1 cellular context compared by ENCODE assay signal in the genomic region with DNA sequence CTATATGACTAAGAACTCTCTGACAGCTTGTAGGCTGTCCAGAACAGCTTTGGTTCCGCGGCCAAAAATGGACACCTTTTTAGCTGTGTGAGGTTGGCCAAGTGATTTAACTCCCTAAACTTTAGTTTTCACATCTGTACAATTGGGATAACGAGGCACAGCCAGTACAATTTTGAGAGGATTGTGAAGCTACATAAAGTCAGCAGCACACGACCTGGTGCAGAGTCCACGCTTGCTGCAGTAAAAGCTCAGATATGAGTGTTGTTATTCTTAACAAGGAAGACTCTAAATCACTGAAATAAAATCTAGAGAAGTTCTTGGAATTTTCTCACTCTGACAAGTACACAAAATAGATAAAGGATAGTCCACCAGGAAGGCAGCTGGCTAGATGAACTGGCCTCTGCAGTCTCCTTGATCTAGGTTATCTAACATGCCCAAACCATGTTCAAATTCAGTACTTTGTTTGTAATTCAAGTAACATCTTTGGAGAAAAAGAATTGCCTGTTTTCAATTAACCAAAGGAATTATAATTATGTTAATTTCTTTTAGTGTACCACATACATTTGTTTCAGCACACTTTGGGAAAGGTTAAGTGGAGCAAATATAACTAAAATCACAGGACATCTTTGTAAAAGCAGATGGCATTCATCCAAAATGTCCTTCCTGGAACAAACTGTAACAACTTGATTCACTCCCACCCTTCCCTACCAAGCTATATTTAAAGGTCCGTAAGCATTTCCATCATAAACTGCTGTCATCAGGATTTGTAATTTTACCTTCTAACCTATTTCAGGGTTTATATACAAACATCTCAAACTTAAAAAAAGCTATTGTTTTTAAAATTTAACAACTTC.
TF ChIP-seq lines count a peak whose summit lies in the region.

No MANE protein-coding gene starts in this region.

TF ChIP-seq in K562, 482 proteins besides CTCF, POLR2A, EP300 and RAD21 (continued from another document and continues in another):
- TF ChIP-seq, protein P1, sequence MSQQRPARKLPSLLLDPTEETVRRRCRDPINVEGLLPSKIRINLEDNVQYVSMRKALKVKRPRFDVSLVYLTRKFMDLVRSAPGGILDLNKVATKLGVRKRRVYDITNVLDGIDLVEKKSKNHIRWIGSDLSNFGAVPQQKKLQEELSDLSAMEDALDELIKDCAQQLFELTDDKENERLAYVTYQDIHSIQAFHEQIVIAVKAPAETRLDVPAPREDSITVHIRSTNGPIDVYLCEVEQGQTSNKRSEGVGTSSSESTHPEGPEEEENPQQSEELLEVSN (IDR thresholded peaks at IDR 0.05; ENCODE audit: borderline replicate concordance in 1 of 2, extremely low read depth in 1 of 2, insufficient read depth in 1 of 2, insufficient read length in 1 of 2, low read depth in 1 of 2, low read length in 1 of 2, poor library complexity in 1 of 2, severe bottlenecking in 1 of 2), result no peak
- no peak for TF ChIP-seq STAT5B (CRISPR knock-in tag; IDR thresholded peaks at IDR 0.05)
- no peak for TF ChIP-seq TARDBP (IDR thresholded peaks at IDR 0.05)
- TF ChIP-seq, protein P2, sequence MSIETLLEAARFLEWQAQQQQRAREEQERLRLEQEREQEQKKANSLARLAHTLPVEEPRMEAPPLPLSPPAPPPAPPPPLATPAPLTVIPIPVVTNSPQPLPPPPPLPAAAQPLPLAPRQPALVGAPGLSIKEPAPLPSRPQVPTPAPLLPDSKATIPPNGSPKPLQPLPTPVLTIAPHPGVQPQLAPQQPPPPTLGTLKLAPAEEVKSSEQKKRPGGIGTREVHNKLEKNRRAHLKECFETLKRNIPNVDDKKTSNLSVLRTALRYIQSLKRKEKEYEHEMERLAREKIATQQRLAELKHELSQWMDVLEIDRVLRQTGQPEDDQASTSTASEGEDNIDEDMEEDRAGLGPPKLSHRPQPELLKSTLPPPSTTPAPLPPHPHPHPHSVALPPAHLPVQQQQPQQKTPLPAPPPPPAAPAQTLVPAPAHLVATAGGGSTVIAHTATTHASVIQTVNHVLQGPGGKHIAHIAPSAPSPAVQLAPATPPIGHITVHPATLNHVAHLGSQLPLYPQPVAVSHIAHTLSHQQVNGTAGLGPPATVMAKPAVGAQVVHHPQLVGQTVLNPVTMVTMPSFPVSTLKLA (conservative IDR thresholded peaks at IDR 0.05), result 0 out of 4 replicates have a peak, but pooled peaks of 1 of the 2 experiments have one; percentile 32
- no peak for TF ChIP-seq HSF4 (CRISPR knock-in tag; IDR thresholded peaks at IDR 0.05; ENCODE audit: borderline replicate concordance)
- TF ChIP-seq CTBP1 (IDR thresholded peaks at IDR 0.05; ENCODE audit: borderline replicate concordance), result peak; percentile 21; the same call in 1 of the 2 replicates
- TF ChIP-seq ATF7 (IDR thresholded peaks at IDR 0.05), result peak; percentile 18; the same call in 1 of the 2 replicates
- no peak for TF ChIP-seq CSDE1 (IDR thresholded peaks at IDR 0.05)
- no peak for TF ChIP-seq ZNF347 (CRISPR knock-in tag; IDR thresholded peaks at IDR 0.05; ENCODE audit: low read depth)
- no peak for TF ChIP-seq ZNF584 (CRISPR knock-in tag; IDR thresholded peaks at IDR 0.05; ENCODE audit: low read depth)
- TF ChIP-seq POU5F1 (IDR thresholded peaks at IDR 0.05; ENCODE audit: borderline replicate concordance, low read depth, low read length, partially characterized antibody), result no peak
- TF ChIP-seq CBX5 (IDR thresholded peaks at IDR 0.05; ENCODE audit: borderline replicate concordance, low read depth), result no peak
- TF ChIP-seq SLC30A9 (CRISPR knock-in tag; IDR thresholded peaks at IDR 0.05), result no peak
- TF ChIP-seq, protein P3, sequence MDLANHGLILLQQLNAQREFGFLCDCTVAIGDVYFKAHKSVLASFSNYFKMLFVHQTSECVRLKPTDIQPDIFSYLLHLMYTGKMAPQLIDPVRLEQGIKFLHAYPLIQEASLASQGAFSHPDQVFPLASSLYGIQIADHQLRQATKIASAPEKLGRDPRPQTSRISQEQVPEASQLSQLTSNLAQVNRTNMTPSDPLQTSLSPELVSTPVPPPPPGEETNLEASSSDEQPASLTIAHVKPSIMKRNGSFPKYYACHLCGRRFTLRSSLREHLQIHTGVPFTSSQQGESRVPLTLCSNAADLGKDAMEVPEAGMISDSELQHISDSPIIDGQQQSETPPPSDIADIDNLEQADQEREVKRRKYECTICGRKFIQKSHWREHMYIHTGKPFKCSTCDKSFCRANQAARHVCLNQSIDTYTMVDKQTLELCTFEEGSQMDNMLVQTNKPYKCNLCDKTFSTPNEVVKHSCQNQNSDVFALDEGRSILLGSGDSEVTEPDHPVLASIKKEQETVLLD (IDR thresholded peaks at IDR 0.05), result no peak
- peak; percentile 52 for TF ChIP-seq CBFA2T2 (conservative IDR thresholded peaks at IDR 0.05)
- TF ChIP-seq, protein P4, sequence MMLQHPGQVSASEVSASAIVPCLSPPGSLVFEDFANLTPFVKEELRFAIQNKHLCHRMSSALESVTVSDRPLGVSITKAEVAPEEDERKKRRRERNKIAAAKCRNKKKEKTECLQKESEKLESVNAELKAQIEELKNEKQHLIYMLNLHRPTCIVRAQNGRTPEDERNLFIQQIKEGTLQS (IDR thresholded peaks at IDR 0.05), result no peak
- TF ChIP-seq, protein P4 (CRISPR knock-in tag; conservative IDR thresholded peaks at IDR 0.05), result no peak
- TF ChIP-seq ARID1B (IDR thresholded peaks at IDR 0.05), result peak; percentile 75; the same call in 1 of the 2 replicates
- TF ChIP-seq ERF (CRISPR knock-in tag; IDR thresholded peaks at IDR 0.05), result no peak
- TF ChIP-seq, protein P5, sequence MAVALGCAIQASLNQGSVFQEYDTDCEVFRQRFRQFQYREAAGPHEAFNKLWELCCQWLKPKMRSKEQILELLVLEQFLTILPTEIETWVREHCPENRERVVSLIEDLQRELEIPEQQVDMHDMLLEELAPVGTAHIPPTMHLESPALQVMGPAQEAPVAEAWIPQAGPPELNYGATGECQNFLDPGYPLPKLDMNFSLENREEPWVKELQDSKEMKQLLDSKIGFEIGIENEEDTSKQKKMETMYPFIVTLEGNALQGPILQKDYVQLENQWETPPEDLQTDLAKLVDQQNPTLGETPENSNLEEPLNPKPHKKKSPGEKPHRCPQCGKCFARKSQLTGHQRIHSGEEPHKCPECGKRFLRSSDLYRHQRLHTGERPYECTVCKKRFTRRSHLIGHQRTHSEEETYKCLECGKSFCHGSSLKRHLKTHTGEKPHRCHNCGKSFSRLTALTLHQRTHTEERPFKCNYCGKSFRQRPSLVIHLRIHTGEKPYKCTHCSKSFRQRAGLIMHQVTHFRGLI (CRISPR knock-in tag; IDR thresholded peaks at IDR 0.05), result no peak
- no peak for TF ChIP-seq HMGN3 (IDR thresholded peaks at IDR 0.05; ENCODE audit: borderline replicate concordance, extremely low read depth, insufficient read length, low read depth, low read length)
- TF ChIP-seq, protein P6, sequence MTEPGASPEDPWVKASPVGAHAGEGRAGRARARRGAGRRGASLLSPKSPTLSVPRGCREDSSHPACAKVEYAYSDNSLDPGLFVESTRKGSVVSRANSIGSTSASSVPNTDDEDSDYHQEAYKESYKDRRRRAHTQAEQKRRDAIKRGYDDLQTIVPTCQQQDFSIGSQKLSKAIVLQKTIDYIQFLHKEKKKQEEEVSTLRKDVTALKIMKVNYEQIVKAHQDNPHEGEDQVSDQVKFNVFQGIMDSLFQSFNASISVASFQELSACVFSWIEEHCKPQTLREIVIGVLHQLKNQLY (CRISPR knock-in tag; conservative IDR thresholded peaks at IDR 0.05), result no peak
- TF ChIP-seq IFI16 (CRISPR knock-in tag; IDR thresholded peaks at IDR 0.05), result no peak
- TF ChIP-seq HMG20B (CRISPR knock-in tag; IDR thresholded peaks at IDR 0.05), result no peak
- no peak for TF ChIP-seq TCF7L2 (IDR thresholded peaks at IDR 0.05; ENCODE audit: low read depth, low read length)
- no peak for TF ChIP-seq ZKSCAN1 (IDR thresholded peaks at IDR 0.05; ENCODE audit: low read depth, low read length)
- TF ChIP-seq RCOR1 (IDR thresholded peaks at IDR 0.05; ENCODE audit: borderline replicate concordance in 1 of 2, low read depth in 2 of 2, low read length in 2 of 2), result peak in 1 of 2 experiments; percentile 83; a peak in 2 of 4 replicates
- no peak for TF ChIP-seq CCAR2 (IDR thresholded peaks at IDR 0.05; ENCODE audit: low read depth, low read length)
- TF ChIP-seq ZNF436 (CRISPR knock-in tag; IDR thresholded peaks at IDR 0.05), result no peak
- no peak for TF ChIP-seq ZNF507 (tag; conservative IDR thresholded peaks at IDR 0.05)
- no peak for TF ChIP-seq ZNF561 (CRISPR knock-in tag; conservative IDR thresholded peaks at IDR 0.05)
- TF ChIP-seq NFIC (IDR thresholded peaks at IDR 0.05), result peak; percentile 61
- TF ChIP-seq, protein P7, sequence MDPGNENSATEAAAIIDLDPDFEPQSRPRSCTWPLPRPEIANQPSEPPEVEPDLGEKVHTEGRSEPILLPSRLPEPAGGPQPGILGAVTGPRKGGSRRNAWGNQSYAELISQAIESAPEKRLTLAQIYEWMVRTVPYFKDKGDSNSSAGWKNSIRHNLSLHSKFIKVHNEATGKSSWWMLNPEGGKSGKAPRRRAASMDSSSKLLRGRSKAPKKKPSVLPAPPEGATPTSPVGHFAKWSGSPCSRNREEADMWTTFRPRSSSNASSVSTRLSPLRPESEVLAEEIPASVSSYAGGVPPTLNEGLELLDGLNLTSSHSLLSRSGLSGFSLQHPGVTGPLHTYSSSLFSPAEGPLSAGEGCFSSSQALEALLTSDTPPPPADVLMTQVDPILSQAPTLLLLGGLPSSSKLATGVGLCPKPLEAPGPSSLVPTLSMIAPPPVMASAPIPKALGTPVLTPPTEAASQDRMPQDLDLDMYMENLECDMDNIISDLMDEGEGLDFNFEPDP (CRISPR knock-in tag; IDR thresholded peaks at IDR 0.05), result no peak
- TF ChIP-seq, protein P8, sequence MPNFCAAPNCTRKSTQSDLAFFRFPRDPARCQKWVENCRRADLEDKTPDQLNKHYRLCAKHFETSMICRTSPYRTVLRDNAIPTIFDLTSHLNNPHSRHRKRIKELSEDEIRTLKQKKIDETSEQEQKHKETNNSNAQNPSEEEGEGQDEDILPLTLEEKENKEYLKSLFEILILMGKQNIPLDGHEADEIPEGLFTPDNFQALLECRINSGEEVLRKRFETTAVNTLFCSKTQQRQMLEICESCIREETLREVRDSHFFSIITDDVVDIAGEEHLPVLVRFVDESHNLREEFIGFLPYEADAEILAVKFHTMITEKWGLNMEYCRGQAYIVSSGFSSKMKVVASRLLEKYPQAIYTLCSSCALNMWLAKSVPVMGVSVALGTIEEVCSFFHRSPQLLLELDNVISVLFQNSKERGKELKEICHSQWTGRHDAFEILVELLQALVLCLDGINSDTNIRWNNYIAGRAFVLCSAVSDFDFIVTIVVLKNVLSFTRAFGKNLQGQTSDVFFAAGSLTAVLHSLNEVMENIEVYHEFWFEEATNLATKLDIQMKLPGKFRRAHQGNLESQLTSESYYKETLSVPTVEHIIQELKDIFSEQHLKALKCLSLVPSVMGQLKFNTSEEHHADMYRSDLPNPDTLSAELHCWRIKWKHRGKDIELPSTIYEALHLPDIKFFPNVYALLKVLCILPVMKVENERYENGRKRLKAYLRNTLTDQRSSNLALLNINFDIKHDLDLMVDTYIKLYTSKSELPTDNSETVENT (CRISPR knock-in tag; IDR thresholded peaks at IDR 0.05), result no peak
- no peak for TF ChIP-seq KAT8 (IDR thresholded peaks at IDR 0.05; ENCODE audit: low read depth)
- no peak for TF ChIP-seq HDGF (IDR thresholded peaks at IDR 0.05)
- TF ChIP-seq, protein P9, sequence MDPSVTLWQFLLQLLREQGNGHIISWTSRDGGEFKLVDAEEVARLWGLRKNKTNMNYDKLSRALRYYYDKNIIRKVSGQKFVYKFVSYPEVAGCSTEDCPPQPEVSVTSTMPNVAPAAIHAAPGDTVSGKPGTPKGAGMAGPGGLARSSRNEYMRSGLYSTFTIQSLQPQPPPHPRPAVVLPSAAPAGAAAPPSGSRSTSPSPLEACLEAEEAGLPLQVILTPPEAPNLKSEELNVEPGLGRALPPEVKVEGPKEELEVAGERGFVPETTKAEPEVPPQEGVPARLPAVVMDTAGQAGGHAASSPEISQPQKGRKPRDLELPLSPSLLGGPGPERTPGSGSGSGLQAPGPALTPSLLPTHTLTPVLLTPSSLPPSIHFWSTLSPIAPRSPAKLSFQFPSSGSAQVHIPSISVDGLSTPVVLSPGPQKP (CRISPR knock-in tag; IDR thresholded peaks at IDR 0.05), result no peak
- TF ChIP-seq, protein P10, sequence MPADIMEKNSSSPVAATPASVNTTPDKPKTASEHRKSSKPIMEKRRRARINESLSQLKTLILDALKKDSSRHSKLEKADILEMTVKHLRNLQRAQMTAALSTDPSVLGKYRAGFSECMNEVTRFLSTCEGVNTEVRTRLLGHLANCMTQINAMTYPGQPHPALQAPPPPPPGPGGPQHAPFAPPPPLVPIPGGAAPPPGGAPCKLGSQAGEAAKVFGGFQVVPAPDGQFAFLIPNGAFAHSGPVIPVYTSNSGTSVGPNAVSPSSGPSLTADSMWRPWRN (IDR thresholded peaks at IDR 0.05; ENCODE audit: low read depth), result no peak
- TF ChIP-seq NEUROD1 (IDR thresholded peaks at IDR 0.05; ENCODE audit: borderline replicate concordance, low read depth, low read length, partially characterized antibody), result no peak
- 0 out of 2 replicates have a peak, but pooled peaks have one; percentile 10 for TF ChIP-seq SMAD4 (CRISPR knock-in tag; conservative IDR thresholded peaks at IDR 0.05)
- no peak for TF ChIP-seq ZNF75A (CRISPR knock-in tag; IDR thresholded peaks at IDR 0.05)
- no peak for TF ChIP-seq ZNF644 (tag; IDR thresholded peaks at IDR 0.05; ENCODE audit: low read depth)
- no peak for TF ChIP-seq JUND (IDR thresholded peaks at IDR 0.05; ENCODE audit: borderline replicate concordance, low read depth, low read length)
- peak; percentile 13; the same call in 1 of the 3 replicates for TF ChIP-seq JUND (tag; IDR thresholded peaks at IDR 0.05; ENCODE audit: borderline replicate concordance, low read depth, low read length)
- TF ChIP-seq POLR2AphosphoS2 (IDR thresholded peaks at IDR 0.05; ENCODE audit: low read length), result no peak
